Comparison of ENCODE assay signal across 10 cellular contexts in genomic region chr1:217088521-217089221, GRCh38.
DNase-seq lines count a peak whose midpoint lies in the region; ATAC-seq, FAIRE-seq and TF ChIP-seq lines count a peak whose summit lies in the region.
"Had no signal": no experiment of that assay in that cellular context is flagged by ENCODE, and none has a peak within 500 bp of the region (broad histone marks: within the 10 kb centered on the region; RNA-seq: fewer than 3 reads in every experiment).

No MANE protein-coding gene starts in this region.

- no peak for FAIRE-seq in HepG2 (lab: Jason Lieb, UNC)

- peaks cover 10 to 18% of the 10 kb centered on the region in 2 donors for H3K4me1 ChIP-seq in duodenal mucosa (ENCODE audit: control insufficient read depth in 1 of 2, insufficient read depth in 2 of 2, low read length in 2 of 2)
- 0 out of 2 replicates have a peak, but pooled peaks cover 6% of the 10 kb centered on the region for H3K4me1 ChIP-seq in HepG2 (ENCODE audit: insufficient read depth, low read length)

- no peak for TF ChIP-seq POLR2A in HepG2 (IDR thresholded peaks at IDR 0.05; ENCODE audit: insufficient read depth in 1 of 2, low read depth in 2 of 2, low read length in 2 of 2)

- WGBS in HepG2 (ENCODE audit: low lambda C conversion rate) = 11% methylated on average over 12 of the region's 12 CpGs

- no peak for TF ChIP-seq RAD21 in HepG2 (CRISPR knock-in tag; IDR thresholded peaks at IDR 0.05)

- no peak for TF ChIP-seq CTCF in HepG2 (CRISPR knock-in tag; IDR thresholded peaks at IDR 0.05)

- CTCF ChIA-PET in HepG2 (lab: Yijun Ruan, JAX; ENCODE audit: low intra/inter-chr PET ratio, low total read pairs) = interaction anchor here (0.7 kb wide), 1 partner anchor 403 kb away, joined by 4 read pairs; no protein-coding TSS in a partner anchor

- intact Hi-C loops in HepG2 (cut with micrococcal nuclease; ENCODE audit: unreplicated experiment) = no loop called here

- ATAC-seq in HepG2 (no peak), HG03442 (IDR thresholded peaks at IDR 0.05; ENCODE audit: unreplicated experiment) (no peak), HG03521 (IDR thresholded peaks at IDR 0.05; ENCODE audit: unreplicated experiment) (no peak)
- ATAC-seq: stimulated activated effector memory CD8-positive, alpha-beta T cell treated with anti-CD3 and anti-CD28 coated beads, Interleukin-12 subunit alpha, Interleukin-12 subunit beta, amount 100 ng/mL, for 72 hours had no signal

- H3K9me3 ChIP-seq in duodenal mucosa (ENCODE audit: control insufficient read depth in 1 of 2, low read length in 2 of 2) = no peaks in the 10 kb centered on the region
- no peaks in the 10 kb centered on the region for H3K9me3 ChIP-seq in HepG2 (ENCODE audit: low read length)
- H3K9me3 ChIP-seq: right lobe of liver had no signal

- no peak overlapping the region for H2AFZ ChIP-seq in HepG2 (ENCODE audit: low read length)

- POLR2A ChIA-PET in HepG2 (lab: Yijun Ruan, JAX) = no interaction called here

- no peak overlapping the region for H3K27ac ChIP-seq in duodenal mucosa (ENCODE audit: low read depth, low read length)
- H3K27ac ChIP-seq in HepG2 (ENCODE audit: extremely low read length, insufficient read depth, low read length) = no peak overlapping the region
- peak overlapping the region; percentile 56 for H3K27ac ChIP-seq in substantia nigra (ENCODE audit: low read depth, low read length, poor library complexity, severe bottlenecking)

- H3K36me3 ChIP-seq in duodenal mucosa (ENCODE audit: control insufficient read depth in 1 of 2, insufficient read depth in 2 of 2, low read length in 2 of 2) (no peaks in the 10 kb centered on the region), HepG2 (replicated peaks in 1 of 2; ENCODE audit: control insufficient read depth in 1 of 2, insufficient read depth in 2 of 2, low read length in 2 of 2) (no peaks in the 10 kb centered on the region)
- H3K36me3 ChIP-seq: right lobe of liver had no signal

- H4K20me1 ChIP-seq in HepG2 (ENCODE audit: insufficient read depth, low read length) = no peaks in the 10 kb centered on the region

- H3K9ac ChIP-seq in duodenal mucosa (ENCODE audit: low read depth in 1 of 2, low read length in 2 of 2) (peak overlapping the region; percentile 54 to 57), HepG2 (ENCODE audit: insufficient read depth, low read depth, low read length) (no peak overlapping the region)

- H3K79me2 ChIP-seq in HepG2 (ENCODE audit: insufficient read depth, low read length) = no peaks in the 10 kb centered on the region

- H3K4me2 ChIP-seq in HepG2 (ENCODE audit: low read depth, low read length) = no peak overlapping the region

- BruUV-seq in HepG2 (replicated peaks; lab: Mats Ljungman, UMichigan) = no TSS peak

- in situ Hi-C loops in HepG2 (cut with HindIII; ENCODE audit: extremely low pct_ligation_motif_present, low pct_unique_long_range_greater_than_20kb) = no loop called here

- DNase-seq in NCI-H146 (lab: John Stamatoyannopoulos, UW) = peak; percentile 45
- no peak for DNase-seq in HepG2 (ENCODE audit: low spot score)
- DNase-seq in substantia nigra (lab: John Stamatoyannopoulos, UW) = peak in 11 of 49 donors; percentile 2 to 53 (median 20)
- DNase-seq in NCI-H510A (lab: John Stamatoyannopoulos, UW) = no peak
- DNase-seq: activated gamma-delta T cell, right lobe of liver had no signal

- H3K4me3 ChIP-seq in duodenal mucosa (ENCODE audit: low read depth in 1 of 2, low read length in 2 of 2) (peak overlapping the region; percentile 77 to 79), HepG2 (replicated peaks in 1 of 3; ENCODE audit: insufficient read depth in 1 of 3, low read depth in 2 of 3, low read length in 3 of 3) (no peak overlapping the region)

- no peaks in the 10 kb centered on the region for H3K27me3 ChIP-seq in duodenal mucosa (ENCODE audit: control insufficient read depth in 1 of 2, insufficient read depth in 2 of 2, low read length in 2 of 2)
- H3K27me3 ChIP-seq in HepG2 (ENCODE audit: control insufficient read depth in 1 of 2, insufficient read depth in 2 of 2, low read length in 2 of 2) = peaks cover 1 to 21% of the 10 kb centered on the region in 2 experiments; a peak in 3 of 5 replicates
- H3K27me3 ChIP-seq: right lobe of liver had no signal

- TF ChIP-seq EP300 in HepG2 (IDR thresholded peaks at IDR 0.05; ENCODE audit: low read depth in 2 of 2, low read length in 2 of 2) (no peak), HepG2 (CRISPR knock-in tag; IDR thresholded peaks at IDR 0.05; ENCODE audit: borderline replicate concordance) (no peak)

TF ChIP-seq in HepG2, 621 proteins besides CTCF, POLR2A, EP300 and RAD21:
- TF ChIP-seq ZNF276 (CRISPR knock-in tag; IDR thresholded peaks at IDR 0.05; ENCODE audit: low read depth) (no peak), PCBP2 (optimal IDR thresholded peaks at IDR 0.05; ENCODE audit: low read depth, low read length, poor library complexity, severe bottlenecking) (peak; percentile 45)

Comparison
In these comparisons a context has a peak if more than half of its experiments do, and no peak if none do; other contexts are left out.
1. H3K4me3 ChIP-seq: peak in duodenal mucosa (2 of 2); none in HepG2 (0 of 3).